In genomic region chr11:66289548-66290331, GRCh38 we compare ENCODE assay signal across 8 cellular contexts. TPM values are rescaled to one million over a fixed set of nuclear protein-coding genes. Genes with fewer than 3 reads are reported as not detected.
A peak's percentile ranks its signal among the peaks of the same experiment; 100 is the strongest.
DNase-seq lines count a peak whose midpoint lies in the region; ATAC-seq and TF ChIP-seq lines count a peak whose summit lies in the region.

No MANE protein-coding gene starts in this region.

- POLR2A ChIA-PET in MCF 10A (lab: Yijun Ruan, JAX) = interaction anchor here (0.6 to 4.6 kb wide), 33 partner anchors 8 to 1914 kb away, joined by 3 to 27 read pairs (median 4); partner anchors contain the start of genes B4GAT1, BRMS1, CD248 and DPP3

- CTCF ChIA-PET in MCF 10A (lab: Yijun Ruan, JAX) = interaction anchor here (0.5 to 1.7 kb wide), 5 partner anchors 10 to 97 kb away, joined by 3 to 4 read pairs (median 3); no protein-coding TSS in a partner anchor

- TF ChIP-seq CTCF in MCF 10A (IDR thresholded peaks at IDR 0.05; ENCODE audit: unreplicated experiment) = no peak

- H3K27me3 Mint-ChIP-seq in T-helper 17 cell (peaks cover 14% of the 10 kb centered on the region), MCF 10A (ENCODE audit: insufficient read depth, unreplicated experiment) (peaks cover 13% of the 10 kb centered on the region)

- H3K36me3 Mint-ChIP-seq in T-helper 17 cell (ENCODE audit: low read depth) (no peaks in the 10 kb centered on the region), MCF 10A (ENCODE audit: insufficient read depth, unreplicated experiment) (peaks cover 7% of the 10 kb centered on the region)

- H3K4me1 Mint-ChIP-seq in T-helper 17 cell (peaks cover 29% of the 10 kb centered on the region), MCF 10A (ENCODE audit: insufficient read depth, unreplicated experiment) (peaks cover 12% of the 10 kb centered on the region)

- H3K4me3 Mint-ChIP-seq in T-helper 17 cell (peak overlapping the region; percentile 90), MCF 10A (ENCODE audit: unreplicated experiment) (peak overlapping the region; percentile 90)

- DNase-seq in AML-193 (lab: John Stamatoyannopoulos, UW) = peak; percentile 52 to 56
- DNase-seq in GM19238 (ENCODE audit: insufficient read length, low spot score) = peak; percentile 95
- DNase-seq in T-helper 17 cell = peak in 2 of 3 donors; percentile 58 to 65
- no peak for DNase-seq in MCF 10A (ENCODE audit: unreplicated experiment)
- peak; percentile 92 for DNase-seq in kidney glomerular epithelial cell (lab: John Stamatoyannopoulos, UW)
- peak; percentile 69 for DNase-seq in stimulated activated CD4-positive, alpha-beta T cell treated with anti-CD3 and anti-CD28 coated beads, Interleukin-2, amount 100 ng/mL, for 4 hours (ENCODE audit: low read depth)
- no peak for DNase-seq in kidney tubule cell (ENCODE audit: low spot score)

- H3K27ac Mint-ChIP-seq in T-helper 17 cell (peak overlapping the region; percentile 89), MCF 10A (ENCODE audit: low read depth, unreplicated experiment) (peak overlapping the region; percentile 95)

- TSS peak; percentile 83 for BruUV-seq in MCF 10A (replicated peaks; lab: Mats Ljungman, UMichigan)

- no peaks in the 10 kb centered on the region for H3K9me3 ChIP-seq in T-helper 17 cell (ENCODE audit: control insufficient read depth, low read length, poor library complexity, severe bottlenecking)

- intact Hi-C loops in MCF 10A (cut with micrococcal nuclease) = loop anchor here (1.0 to 2.0 kb wide), 2 partner anchors 21 to 23 kb away; partner anchors contain the start of gene RAB1B

- H3K9me3 Mint-ChIP-seq in MCF 10A (ENCODE audit: unreplicated experiment) = no peaks in the 10 kb centered on the region

- ATAC-seq in HG03432 (IDR thresholded peaks at IDR 0.05; ENCODE audit: unreplicated experiment) (peak; percentile 43), T-helper 17 cell (peak; percentile 56)

RNA-seq across cellular contexts. Expression of gene YIF1A, which starts 0.8 kb away (rescaled TPM):
- total RNA-seq in T-helper 17 cell = 10 to 100 TPM; 32.6 to 35.1 TPM
- 143 and 144 TPM in 2 replicates for total RNA-seq in MCF 10A (2022)

RNA-seq across cellular contexts. Expression of gene TMEM151A, which starts 2.0 kb away (rescaled TPM):
- total RNA-seq in T-helper 17 cell (under 1 TPM; 0.16 to 0.32 TPM), MCF 10A (2022) (0.12 TPM in 1 of 2 replicates, not detected in the other)

RNA-seq across cellular contexts. Expression of gene CNIH2, which starts 11.8 kb away (rescaled TPM):
- total RNA-seq in T-helper 17 cell (10 to 100 TPM in 1 of 2 donors, 1 to 10 TPM in 1; 9.0 to 14.4 TPM), MCF 10A (2022) (1.4 and 1.6 TPM in 2 replicates)

RNA-seq across cellular contexts. Expression of gene RAB1B, which starts 21.3 kb away (rescaled TPM):
- total RNA-seq in T-helper 17 cell = 10 to 100 TPM; 72.8 to 89.1 TPM
- total RNA-seq in MCF 10A (2022) = 73.4 and 87.0 TPM in 2 replicates

RNA-seq across cellular contexts. Expression of gene CD248, which starts 27.1 kb away (rescaled TPM):
- total RNA-seq in T-helper 17 cell (not detected), MCF 10A (2022) (not detected in 2 replicates)

Comparison
In these comparisons a context has a peak if more than half of its experiments do, and no peak if none do; other contexts are left out.
1. DNase-seq: peak in AML-193 (2 of 2), GM19238 (single experiment), T-helper 17 cell (2 of 3), kidney glomerular epithelial cell (single experiment) and stimulated activated CD4-positive, alpha-beta T cell treated with anti-CD3 and anti-CD28 coated beads, Interleukin-2, amount 100 ng/mL, for 4 hours (single experiment); none in MCF 10A (single experiment) and kidney tubule cell (single experiment).